ENCODE assay signal across 29 cellular contexts in genomic region chr11:112381578-112381977, GRCh38.
"Had no signal": no experiment of that assay in that cellular context is flagged by ENCODE, and none has a peak within 500 bp of the region (broad histone marks: within the 10 kb centered on the region; RNA-seq: fewer than 3 reads in every experiment).

No MANE protein-coding gene starts in this region.

- H3K27ac ChIP-seq: left lung, lower lobe of right lung, neural progenitor cell, neutrophil, ovary, right atrium auricular region, skin epidermis, stomach, testis, thyroid gland, transverse colon, upper lobe of left lung had no signal

- DNase-seq: hippocampal formation; kidney; left colon; left lung; lower lobe of right lung; mammary epithelial cell; mesenchymal stem cell; naive B cell; natural killer cell; nephron progenitor cell; occipital lobe; ovary; stimulated activated CD4-positive, alpha-beta T cell treated with anti-CD3 and anti-CD28 coated beads, Interleukin-12 subunit alpha, Interleukin-12 subunit beta, amount 100 ng/mL, for 4 hours; stimulated activated CD4-positive, alpha-beta T cell treated with anti-CD3 and anti-CD28 coated beads, Interleukin-15, amount 100 ng/mL, for 24 hours; stimulated activated CD4-positive, alpha-beta T cell treated with anti-CD3 and anti-CD28 coated beads, Interleukin-2, amount 100 ng/mL, for 24 hours; stimulated activated CD4-positive, alpha-beta T cell treated with anti-CD3 and anti-CD28 coated beads, Interleukin-4, amount 100 ng/mL, for 1 hour; stimulated activated naive B cell treated with anti-CD40 and anti-IgM and Interleukin-4, amounts not matched to agents 10 μg/mL and 1 μg/mL and 100 μg/mL, for 72 hours; stimulated activated naive CD8-positive, alpha-beta T cell treated with anti-CD3 and anti-CD28 coated beads, Interleukin-15, Interleukin-2, amounts not matched to agents 100 U/mL and 50 U/mL, for 24 hours; stomach; testis; thyroid gland; transverse colon; upper lobe of left lung had no signal

- FAIRE-seq: kidney had no signal

- H3K4me2 ChIP-seq: neural progenitor cell had no signal

- H3K9ac ChIP-seq: neural progenitor cell had no signal

- H3K4me3 ChIP-seq: left lung, lower lobe of right lung, neural progenitor cell, ovary, right atrium auricular region, skin epidermis, stomach, testis, thyroid gland, transverse colon, upper lobe of left lung had no signal

- H3K4me1 Mint-ChIP-seq: naive B cell; natural killer cell; nephron progenitor cell; neural progenitor cell; stimulated activated naive B cell treated with anti-CD40 and anti-IgM and Interleukin-4, amounts not matched to agents 10 μg/mL and 1 μg/mL and 100 μg/mL, for 72 hours had no signal

- H3K27me3 ChIP-seq: left lung, neural progenitor cell, ovary, right atrium auricular region, stomach, testis, thyroid gland, transverse colon, upper lobe of left lung had no signal

- H3K9me3 Mint-ChIP-seq: natural killer cell had no signal

- H3K27me3 Mint-ChIP-seq: progenitor cell of endocrine pancreas had no signal

- H2AFZ ChIP-seq: neural progenitor cell had no signal

- ATAC-seq: left colon; left lung; lower lobe of right lung; natural killer cell; sciatic nerve; stimulated activated naive B cell treated with anti-CD40 and anti-IgM and Interleukin-4, amounts not matched to agents 10 μg/mL and 1 μg/mL and 100 μg/mL, for 72 hours; stimulated activated naive CD8-positive, alpha-beta T cell treated with anti-CD3 and anti-CD28 coated beads, Interleukin-15, Interleukin-2, amounts not matched to agents 100 U/mL and 50 U/mL, for 24 hours had no signal

- H3K36me3 Mint-ChIP-seq: naive B cell; natural killer cell; neural progenitor cell; stimulated activated naive B cell treated with anti-CD40 and anti-IgM and Interleukin-4, amounts not matched to agents 10 μg/mL and 1 μg/mL and 100 μg/mL, for 72 hours had no signal

- H3K36me3 ChIP-seq: left lung, lower lobe of right lung, neutrophil, ovary, right atrium auricular region, stomach, thyroid gland, transverse colon, upper lobe of left lung had no signal

- H3K9me3 ChIP-seq: left lung, lower lobe of right lung, neutrophil, ovary, right atrium auricular region, stomach, testis, thyroid gland, transverse colon had no signal

- H3K4me3 Mint-ChIP-seq: naive B cell; natural killer cell; nephron progenitor cell; neural progenitor cell; stimulated activated naive B cell treated with anti-CD40 and anti-IgM and Interleukin-4, amounts not matched to agents 10 μg/mL and 1 μg/mL and 100 μg/mL, for 72 hours had no signal

- H3K27ac Mint-ChIP-seq: naive B cell; natural killer cell; nephron progenitor cell; neural progenitor cell; progenitor cell of endocrine pancreas; stimulated activated naive B cell treated with anti-CD40 and anti-IgM and Interleukin-4, amounts not matched to agents 10 μg/mL and 1 μg/mL and 100 μg/mL, for 72 hours had no signal

- H3K4me1 ChIP-seq: left lung, lower lobe of right lung, neural progenitor cell, right atrium auricular region, stomach, testis, thyroid gland, transverse colon, upper lobe of left lung had no signal
